In the genomic region with DNA sequence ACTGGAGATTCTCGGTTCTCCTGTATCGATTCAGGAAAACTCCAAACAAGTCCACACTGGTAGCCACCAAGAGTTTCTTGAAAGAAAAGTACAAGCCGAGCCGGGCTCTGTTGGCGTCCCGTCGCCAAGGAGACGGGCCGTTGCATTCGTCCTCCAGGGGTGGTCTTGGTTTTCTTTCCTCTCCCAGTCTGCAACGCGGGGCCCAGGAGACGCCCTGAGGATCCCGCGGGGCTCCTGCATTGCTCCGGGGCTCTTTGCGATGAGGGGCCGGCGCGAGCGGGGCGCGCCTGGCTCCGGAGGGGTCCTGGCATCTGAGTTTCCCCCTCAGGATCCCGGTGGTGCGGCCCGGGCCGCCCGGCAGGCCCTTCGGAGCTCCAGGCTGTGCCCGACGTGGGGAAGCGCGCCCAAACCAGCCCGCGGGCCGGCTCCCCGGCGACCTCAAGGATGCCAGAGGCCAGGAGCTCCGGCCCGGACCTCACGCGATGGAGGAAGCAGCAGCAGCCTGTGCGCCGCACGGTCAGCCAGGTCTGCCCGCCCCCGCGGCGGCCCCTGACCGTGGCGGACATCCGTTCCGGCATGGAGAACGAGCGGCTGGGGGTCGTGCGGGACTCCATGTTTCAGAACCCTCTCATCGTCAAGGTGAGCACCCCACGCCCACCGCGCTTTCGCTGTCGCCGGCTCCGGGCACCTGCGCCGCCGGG, we compare ENCODE assay signal across 9 cellular contexts. TPM values are rescaled to one million over a fixed set of nuclear protein-coding genes. Genes with fewer than 3 reads are reported as not detected.
DNase-seq lines count a peak whose midpoint lies in the region; ATAC-seq, FAIRE-seq and TF ChIP-seq lines count a peak whose summit lies in the region.
"Had no signal": no experiment of that assay in that cellular context is flagged by ENCODE, and none has a peak within 500 bp of the region (broad histone marks: within the 10 kb centered on the region; RNA-seq: fewer than 3 reads in every experiment).

Gene CFAP77 (plus strand): TSS at position 384 of the 701 bp plus-strand sequence. CDS start 61 bp downstream, at position 445.

- H3K4me1 ChIP-seq in mucosa of rectum (ENCODE audit: control insufficient read depth in 2 of 2, insufficient read depth in 2 of 2, low read length in 2 of 2), result peaks cover 14 to 24% of the 10 kb centered on the region in 2 donors

- peak within 1 kb of the TSS; percentile 35 to 54 for H3K4me3 ChIP-seq in mucosa of rectum (ENCODE audit: low read length in 2 of 2)

- no peaks in the 10 kb centered on the region for H3K36me3 Mint-ChIP-seq in activated CD4-positive, alpha-beta memory T cell treated with anti-CD3 and anti-CD28 coated beads for 36 hours
- no peaks in the 10 kb centered on the region for H3K36me3 Mint-ChIP-seq in type B pancreatic cell

- H3K9me3 Mint-ChIP-seq in activated CD4-positive, alpha-beta memory T cell treated with anti-CD3 and anti-CD28 coated beads for 36 hours, result no peaks in the 10 kb centered on the region
- H3K9me3 Mint-ChIP-seq in type B pancreatic cell, result no peaks in the 10 kb centered on the region

- no peak for ATAC-seq in GM21360 (IDR thresholded peaks at IDR 0.05; ENCODE audit: unreplicated experiment)

- POLR2A ChIA-PET in activated CD4-positive, alpha-beta memory T cell treated with anti-CD3 and anti-CD28 coated beads for 36 hours (lab: Charles Lee), result no interaction called here

- CTCF ChIA-PET in activated CD4-positive, alpha-beta memory T cell treated with anti-CD3 and anti-CD28 coated beads for 36 hours (lab: Charles Lee), result no interaction called here

- H3K27me3 Mint-ChIP-seq in activated CD4-positive, alpha-beta memory T cell treated with anti-CD3 and anti-CD28 coated beads for 36 hours, result peaks cover 39% of the 10 kb centered on the region
- H3K27me3 Mint-ChIP-seq in type B pancreatic cell, result peaks cover 66% of the 10 kb centered on the region

- H3K4me1 Mint-ChIP-seq in activated CD4-positive, alpha-beta memory T cell treated with anti-CD3 and anti-CD28 coated beads for 36 hours (ENCODE audit: low read depth), result peaks cover 38% of the 10 kb centered on the region
- H3K4me1 Mint-ChIP-seq in type B pancreatic cell (ENCODE audit: unreplicated experiment), result peaks cover 24% of the 10 kb centered on the region

- H3K27me3 ChIP-seq in mucosa of rectum (ENCODE audit: control insufficient read depth in 2 of 2, insufficient read depth in 2 of 2, low read length in 2 of 2), result peaks cover 40 to 41% of the 10 kb centered on the region in 2 donors

- H3K9me3 ChIP-seq in mucosa of rectum (ENCODE audit: control insufficient read depth in 2 of 2, low read length in 2 of 2), result no peaks in the 10 kb centered on the region

- no peak within 1 kb of the TSS for H3K27ac ChIP-seq in mucosa of rectum (ENCODE audit: low read depth in 2 of 2, low read length in 2 of 2)

- intact Hi-C loops in activated CD4-positive, alpha-beta memory T cell treated with anti-CD3 and anti-CD28 coated beads for 36 hours (cut with micrococcal nuclease), result loop anchor here (5.0 to 10.0 kb wide), 3 partner anchors 262 to 535 kb away; partner anchors contain the start of genes GTF3C4 and TSC1

- peak within 1 kb of the TSS; percentile 54 for H3K4me3 Mint-ChIP-seq in activated CD4-positive, alpha-beta memory T cell treated with anti-CD3 and anti-CD28 coated beads for 36 hours
- H3K4me3 Mint-ChIP-seq in type B pancreatic cell, result peak within 1 kb of the TSS; percentile 77

- no peak for FAIRE-seq in RCC 7860 (lab: Jason Lieb, UNC)

- H3K27ac Mint-ChIP-seq in activated CD4-positive, alpha-beta memory T cell treated with anti-CD3 and anti-CD28 coated beads for 36 hours, result no peak within 1 kb of the TSS
- H3K27ac Mint-ChIP-seq in type B pancreatic cell, result peak within 1 kb of the TSS; percentile 7

- H3K9ac ChIP-seq in mucosa of rectum (ENCODE audit: low read depth in 1 of 2, low read length in 2 of 2), result no peak within 1 kb of the TSS

- no peaks in the 10 kb centered on the region for H3K36me3 ChIP-seq in mucosa of rectum (ENCODE audit: control insufficient read depth in 2 of 2, insufficient read depth in 2 of 2, low read length in 2 of 2)

- DNase-seq in GM03348 (ENCODE audit: low spot score) (peak; percentile 89), MV-4-11 (lab: John Stamatoyannopoulos, UW) (peak; percentile 36), epidermal melanocyte (ENCODE audit: insufficient read length, low spot score) (peak; percentile 44), type B pancreatic cell (ENCODE audit: extremely low spot score, unreplicated experiment) (peak; percentile 74), RCC 7860 (ENCODE audit: low spot score) (no peak)
- peak; percentile 40 for DNase-seq in activated CD4-positive, alpha-beta memory T cell treated with anti-CD3 and anti-CD28 coated beads for 36 hours

- no peak for TF ChIP-seq CTCF in type B pancreatic cell (conservative IDR thresholded peaks at IDR 0.05)

RNA-seq across cellular contexts. Expression of gene CFAP77, which starts in this region (rescaled TPM):
- not detected for total RNA-seq in activated CD4-positive, alpha-beta memory T cell treated with anti-CD3 and anti-CD28 coated beads for 36 hours
- total RNA-seq in type B pancreatic cell (ENCODE audit: low replicate concordance), result 1.5 TPM in 1 of 2 replicates, not detected in the other
- total RNA-seq: activated CD8-positive, alpha-beta memory T cell treated with anti-CD3 and anti-CD28 coated beads for 36 hours had no signal

Comparison
In these comparisons a context has a peak if more than half of its experiments do, and no peak if none do; other contexts are left out.
1. Peak in DNase-seq in activated CD4-positive, alpha-beta memory T cell treated with anti-CD3 and anti-CD28 coated beads for 36 hours; RNA of the gene not detected or under 1 TPM.